ENCODE assay signal across 24 cellular contexts in genomic region chr2:224776795-224777562, GRCh38.
A peak's percentile ranks its signal among the peaks of the same experiment; 100 is the strongest.
DNase-seq lines count a peak whose midpoint lies in the region; ATAC-seq, FAIRE-seq and TF ChIP-seq lines count a peak whose summit lies in the region.
"Had no signal": no experiment of that assay in that cellular context is flagged by ENCODE, and none has a peak within 500 bp of the region (broad histone marks: within the 10 kb centered on the region; RNA-seq: fewer than 3 reads in every experiment).

No MANE protein-coding gene starts in this region.

- H3K27ac Mint-ChIP-seq in activated CD4-positive, alpha-beta T cell treated with anti-CD3 and anti-CD28 coated beads, Interleukin-2, amount 10 ng/mL, durations not matched to agents 7 days and 5 days = peak overlapping the region; percentile 51
- H3K27ac Mint-ChIP-seq in CD4-positive, alpha-beta memory T cell = peak overlapping the region in 4 of 7 donors; percentile 43 to 86 (median 59)
- H3K27ac Mint-ChIP-seq in activated naive CD8-positive, alpha-beta T cell treated with anti-CD3 and anti-CD28 coated beads, Interleukin-2, amount 10 ng/mL, durations not matched to agents 7 days and 5 days = peak overlapping the region; percentile 6
- H3K27ac Mint-ChIP-seq: B cell had no signal

- POLR2A ChIA-PET in activated CD4-positive, alpha-beta T cell treated with anti-CD3 and anti-CD28 coated beads, Interleukin-2, amount 10 ng/mL, durations not matched to agents 7 days and 5 days (lab: Charles Lee) = no interaction called here
- POLR2A ChIA-PET in CD4-positive, alpha-beta memory T cell (lab: Charles Lee; ENCODE audit: partially characterized antibody) = no interaction called here
- POLR2A ChIA-PET in activated naive CD8-positive, alpha-beta T cell treated with anti-CD3 and anti-CD28 coated beads, Interleukin-2, amount 10 ng/mL, durations not matched to agents 7 days and 5 days (lab: Charles Lee) = no interaction called here

- no peak overlapping the region for H3K4me3 Mint-ChIP-seq in activated CD4-positive, alpha-beta T cell treated with anti-CD3 and anti-CD28 coated beads, Interleukin-2, amount 10 ng/mL, durations not matched to agents 7 days and 5 days
- no peak overlapping the region for H3K4me3 Mint-ChIP-seq in CD4-positive, alpha-beta memory T cell
- H3K4me3 Mint-ChIP-seq in activated naive CD8-positive, alpha-beta T cell treated with anti-CD3 and anti-CD28 coated beads, Interleukin-2, amount 10 ng/mL, durations not matched to agents 7 days and 5 days = no peak overlapping the region
- H3K4me3 Mint-ChIP-seq: B cell had no signal

- 63 to 69% methylated on average over 6 of the region's 6 CpGs for WGBS in pancreas, 2 donors

- no peak overlapping the region for H3K27ac ChIP-seq in CD4-positive, alpha-beta memory T cell (ENCODE audit: low read depth, low read length)
- H3K27ac ChIP-seq in mucosa of rectum (ENCODE audit: low read depth in 2 of 2, low read length in 2 of 2) = peak overlapping the region; percentile 31 to 41
- H3K27ac ChIP-seq in pancreas = no peak overlapping the region
- H3K27ac ChIP-seq: esophagus muscularis mucosa, psoas muscle had no signal

- H3K27me3 Mint-ChIP-seq in activated CD4-positive, alpha-beta T cell treated with anti-CD3 and anti-CD28 coated beads, Interleukin-2, amount 10 ng/mL, durations not matched to agents 7 days and 5 days = no peaks in the 10 kb centered on the region
- no peaks in the 10 kb centered on the region for H3K27me3 Mint-ChIP-seq in CD4-positive, alpha-beta memory T cell
- no peaks in the 10 kb centered on the region for H3K27me3 Mint-ChIP-seq in activated naive CD8-positive, alpha-beta T cell treated with anti-CD3 and anti-CD28 coated beads, Interleukin-2, amount 10 ng/mL, durations not matched to agents 7 days and 5 days
- H3K27me3 Mint-ChIP-seq: B cell had no signal

- TF ChIP-seq CTCF in pancreas (IDR thresholded peaks at IDR 0.05) = no peak

- no peaks in the 10 kb centered on the region for H3K4me1 ChIP-seq in CD4-positive, alpha-beta memory T cell (ENCODE audit: insufficient read depth, low read length)
- H3K4me1 ChIP-seq in mucosa of rectum (ENCODE audit: control insufficient read depth in 2 of 2, insufficient read depth in 2 of 2, low read length in 2 of 2) (peaks cover 17 to 22% of the 10 kb centered on the region in 2 donors), pancreas (no peaks in the 10 kb centered on the region)
- H3K4me1 ChIP-seq: esophagus muscularis mucosa, psoas muscle had no signal

- DNase-seq in activated CD4-positive, alpha-beta T cell treated with anti-CD3 and anti-CD28 coated beads, Interleukin-2, amount 10 ng/mL, durations not matched to agents 7 days and 5 days = no peak
- DNase-seq in activated CD4-positive, alpha-beta T cell treated with anti-CD3 and anti-CD28 coated beads, Interleukin-2, amount 50 U/mL, for 48 hours = no peak
- no peak for DNase-seq in CD4-positive, alpha-beta memory T cell
- no peak for DNase-seq in activated naive CD8-positive, alpha-beta T cell treated with anti-CD3 and anti-CD28 coated beads, Interleukin-2, amount 10 ng/mL, durations not matched to agents 7 days and 5 days
- DNase-seq in NCI-H748 (lab: John Stamatoyannopoulos, UW; ENCODE audit: unreplicated experiment) (no peak), NCI-H2196 (lab: John Stamatoyannopoulos, UW; ENCODE audit: unreplicated experiment) (no peak), pancreas (no peak)
- DNase-seq: activated effector memory CD4-positive, alpha-beta T cell treated with Interleukin-2 at 50 U/mL for 16 hours; amniotic stem cell; DMS79; effector memory CD4-positive, alpha-beta T cell; GOT3; KG1; midbrain; NCI-H524; NK-92 treated with Interleukin-12 subunit alpha and Interleukin-12 subunit beta, amount 100 ng/mL, for 24 hours; psoas muscle; SJCRH30; T-helper 1 cell had no signal

- no peaks in the 10 kb centered on the region for H3K9me3 Mint-ChIP-seq in activated CD4-positive, alpha-beta T cell treated with anti-CD3 and anti-CD28 coated beads, Interleukin-2, amount 10 ng/mL, durations not matched to agents 7 days and 5 days
- peaks cover 0 to 1% (median 0%) of the 10 kb centered on the region in 8 donors for H3K9me3 Mint-ChIP-seq in CD4-positive, alpha-beta memory T cell
- no peaks in the 10 kb centered on the region for H3K9me3 Mint-ChIP-seq in activated naive CD8-positive, alpha-beta T cell treated with anti-CD3 and anti-CD28 coated beads, Interleukin-2, amount 10 ng/mL, durations not matched to agents 7 days and 5 days

- H3K4me1 Mint-ChIP-seq in activated CD4-positive, alpha-beta T cell treated with anti-CD3 and anti-CD28 coated beads, Interleukin-2, amount 10 ng/mL, durations not matched to agents 7 days and 5 days = peaks cover 3% of the 10 kb centered on the region
- peaks cover 0 to 5% (median 0%) of the 10 kb centered on the region in 4 donors for H3K4me1 Mint-ChIP-seq in CD4-positive, alpha-beta memory T cell
- H3K4me1 Mint-ChIP-seq in activated naive CD8-positive, alpha-beta T cell treated with anti-CD3 and anti-CD28 coated beads, Interleukin-2, amount 10 ng/mL, durations not matched to agents 7 days and 5 days = no peaks in the 10 kb centered on the region
- H3K4me1 Mint-ChIP-seq: B cell had no signal

- no peak for ATAC-seq in activated naive CD8-positive, alpha-beta T cell treated with anti-CD3 and anti-CD28 coated beads, Interleukin-2, amount 10 ng/mL, durations not matched to agents 7 days and 5 days (ENCODE audit: low read depth)
- no peak for ATAC-seq in pancreas
- ATAC-seq: psoas muscle had no signal

- no peaks in the 10 kb centered on the region for H3K27me3 ChIP-seq in CD4-positive, alpha-beta memory T cell (ENCODE audit: insufficient read depth, low read length)
- no peaks in the 10 kb centered on the region for H3K27me3 ChIP-seq in mucosa of rectum (ENCODE audit: control insufficient read depth in 2 of 2, insufficient read depth in 2 of 2, low read length in 2 of 2)
- no peaks in the 10 kb centered on the region for H3K27me3 ChIP-seq in pancreas
- H3K27me3 ChIP-seq: esophagus muscularis mucosa, SJCRH30 had no signal

- CTCF ChIA-PET in activated CD4-positive, alpha-beta T cell treated with anti-CD3 and anti-CD28 coated beads, Interleukin-2, amount 10 ng/mL, durations not matched to agents 7 days and 5 days (lab: Charles Lee) = interaction anchor here (1.2 to 1.3 kb wide), 2 partner anchors 12 to 27 kb away, joined by 3 read pairs; no protein-coding TSS in a partner anchor
- CTCF ChIA-PET in CD4-positive, alpha-beta memory T cell (lab: Charles Lee; ENCODE audit: partially characterized antibody) = interaction anchor here (0.7 to 3.9 kb wide), 11 partner anchors 11 to 884 kb away, joined by 3 to 22 read pairs (median 3); no protein-coding TSS in a partner anchor

- H3K36me3 Mint-ChIP-seq in activated CD4-positive, alpha-beta T cell treated with anti-CD3 and anti-CD28 coated beads, Interleukin-2, amount 10 ng/mL, durations not matched to agents 7 days and 5 days (ENCODE audit: low read depth) = peaks cover 65% of the 10 kb centered on the region
- H3K36me3 Mint-ChIP-seq in CD4-positive, alpha-beta memory T cell = peaks cover 42 to 75% of the 10 kb centered on the region in 2 donors
- peaks cover 43% of the 10 kb centered on the region for H3K36me3 Mint-ChIP-seq in activated naive CD8-positive, alpha-beta T cell treated with anti-CD3 and anti-CD28 coated beads, Interleukin-2, amount 10 ng/mL, durations not matched to agents 7 days and 5 days

- no peak overlapping the region for H3K4me3 ChIP-seq in CD4-positive, alpha-beta memory T cell (ENCODE audit: low read length in 2 of 2)
- H3K4me3 ChIP-seq in mucosa of rectum (ENCODE audit: low read length in 2 of 2) = no peak overlapping the region
- no peak overlapping the region for H3K4me3 ChIP-seq in pancreas
- H3K4me3 ChIP-seq: esophagus muscularis mucosa, psoas muscle, SJCRH30 had no signal

- no peaks in the 10 kb centered on the region for H3K9me3 ChIP-seq in CD4-positive, alpha-beta memory T cell (ENCODE audit: control insufficient read depth in 1 of 2, low read length in 2 of 2)
- no peaks in the 10 kb centered on the region for H3K9me3 ChIP-seq in mucosa of rectum (ENCODE audit: control insufficient read depth in 2 of 2, low read length in 2 of 2)
- no peaks in the 10 kb centered on the region for H3K9me3 ChIP-seq in pancreas
- H3K9me3 ChIP-seq: esophagus muscularis mucosa, psoas muscle, SJCRH30 had no signal

- peak overlapping the region in 1 of 2 donors; percentile 34 for H3K9ac ChIP-seq in mucosa of rectum (ENCODE audit: low read depth in 1 of 2, low read length in 2 of 2)

- intact Hi-C loops in CD4-positive, alpha-beta memory T cell (cut with micrococcal nuclease) = loop anchor here (10.0 kb wide), 1 partner anchor 228 kb away; no protein-coding TSS in a partner anchor
- intact Hi-C loops in pancreas (cut with DNase I) = no loop called here

- peaks cover 29% of the 10 kb centered on the region for H3K36me3 ChIP-seq in CD4-positive, alpha-beta memory T cell (ENCODE audit: insufficient read depth, low read length)
- H3K36me3 ChIP-seq in mucosa of rectum (ENCODE audit: control insufficient read depth in 2 of 2, insufficient read depth in 2 of 2, low read length in 2 of 2) (peaks cover 6 to 19% of the 10 kb centered on the region in 2 donors), pancreas (no peaks in the 10 kb centered on the region)
- H3K36me3 ChIP-seq: esophagus muscularis mucosa had no signal

- FAIRE-seq in pancreas (lab: Jason Lieb, UNC) = no peak
- FAIRE-seq: colon, frontal cortex had no signal

Comparison
In these comparisons a context has a peak if more than half of its experiments do, and no peak if none do; other contexts are left out.
1. H3K27ac Mint-ChIP-seq: peak in every context shown above with its lines; median percentile 59 in CD4-positive, alpha-beta memory T cell; 51 in activated CD4-positive, alpha-beta T cell treated with anti-CD3 and anti-CD28 coated beads, Interleukin-2, amount 10 ng/mL, durations not matched to agents 7 days and 5 days; 6 in activated naive CD8-positive, alpha-beta T cell treated with anti-CD3 and anti-CD28 coated beads, Interleukin-2, amount 10 ng/mL, durations not matched to agents 7 days and 5 days.
2. H3K27ac ChIP-seq: peak in mucosa of rectum (2 of 2); none in CD4-positive, alpha-beta memory T cell (single experiment) and pancreas (0 of 4).